19 cellular contexts compared by ENCODE assay signal in the genomic region with DNA sequence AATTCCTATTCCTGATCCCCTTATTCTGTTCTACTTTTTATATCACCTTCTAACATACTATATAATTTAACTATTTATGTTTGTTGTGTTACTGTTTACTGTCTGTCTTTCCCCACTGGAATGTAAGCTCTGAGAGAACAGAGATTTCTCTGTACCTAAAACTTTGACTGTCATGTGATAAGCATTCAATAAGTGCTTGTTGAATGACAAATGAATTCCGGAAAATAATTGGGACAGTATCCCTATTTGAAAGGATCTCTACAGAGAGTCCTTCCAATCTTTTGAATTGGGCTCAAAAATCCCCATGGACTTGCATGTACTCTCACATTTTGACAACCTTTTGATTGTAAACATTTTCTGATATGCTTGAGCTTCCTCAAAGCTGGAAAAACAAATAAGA.
"Had no signal": no experiment of that assay in that cellular context is flagged by ENCODE, and none has a peak within 500 bp of the region (broad histone marks: within the 10 kb centered on the region; RNA-seq: fewer than 3 reads in every experiment).

No MANE protein-coding gene starts in this region.

- ATAC-seq: activated CD4-positive, alpha-beta T cell treated with anti-CD3 and anti-CD28 coated beads for 36 hours; activated CD8-positive, alpha-beta T cell treated with anti-CD3 and anti-CD28 coated beads for 36 hours; activated T-cell treated with anti-CD3 and anti-CD28 coated beads, Interleukin-2, amount 50 U/mL, for 72 hours; K562 had no signal

- H3K9me3 Mint-ChIP-seq: activated CD8-positive, alpha-beta T cell treated with anti-CD3 and anti-CD28 coated beads for 36 hours; activated naive CD8-positive, alpha-beta T cell treated with anti-CD3 and anti-CD28 coated beads, Interleukin-2, amount 10 ng/mL, durations not matched to agents 7 days and 5 days; activated T-cell treated with anti-CD3 and anti-CD28 coated beads, Interleukin-2, amount 50 U/mL, for 72 hours had no signal

- H3K27ac Mint-ChIP-seq: activated CD4-positive, alpha-beta T cell treated with anti-CD3 and anti-CD28 coated beads for 36 hours; activated CD8-positive, alpha-beta T cell treated with anti-CD3 and anti-CD28 coated beads for 36 hours; activated naive CD8-positive, alpha-beta T cell treated with anti-CD3 and anti-CD28 coated beads, Interleukin-2, amount 10 ng/mL, durations not matched to agents 7 days and 5 days; activated T-cell treated with anti-CD3 and anti-CD28 coated beads, Interleukin-2, amount 50 U/mL, for 72 hours had no signal

- H3K9me3 ChIP-seq: SK-N-SH had no signal

- DNase-seq: activated CD4-positive, alpha-beta T cell treated with anti-CD3 and anti-CD28 coated beads for 36 hours; activated CD8-positive, alpha-beta memory T cell treated with anti-CD3 and anti-CD28 coated beads, Interleukin-2, amount 50 U/mL, for 4 hours; activated CD8-positive, alpha-beta T cell treated with anti-CD3 and anti-CD28 coated beads for 36 hours; activated naive CD4-positive, alpha-beta T cell treated with anti-CD3 and anti-CD28 coated beads, Interleukin-2, amount 50 U/mL, for 16 hours; activated naive CD8-positive, alpha-beta T cell treated with anti-CD3 and anti-CD28 coated beads, Interleukin-2, amount 10 ng/mL, durations not matched to agents 7 days and 5 days; activated T-cell treated with anti-CD3 and anti-CD28 coated beads, Interleukin-2, amount 50 U/mL, for 72 hours; aorta; Karpas-422; MM.1S; NCI-H1105; NCI-H1436; NCI-H1694 treated with DMSO at 0.1 percent for 48 hours; NCI-H2029 treated with DMSO at 0.1 percent for 48 hours; NCI-H510A treated with DMSO at 0.1 percent for 48 hours; NCI-H69; SK-N-SH; T-helper 1 cell; WERI-Rb-1 had no signal

- H3K27me3 Mint-ChIP-seq: activated CD4-positive, alpha-beta T cell treated with anti-CD3 and anti-CD28 coated beads for 36 hours; activated CD8-positive, alpha-beta T cell treated with anti-CD3 and anti-CD28 coated beads for 36 hours had no signal

- H3K36me3 ChIP-seq: WERI-Rb-1 had no signal

- H3K4me3 ChIP-seq: K562 had no signal

- H3K27ac ChIP-seq: WERI-Rb-1 had no signal
